In the genomic region with DNA sequence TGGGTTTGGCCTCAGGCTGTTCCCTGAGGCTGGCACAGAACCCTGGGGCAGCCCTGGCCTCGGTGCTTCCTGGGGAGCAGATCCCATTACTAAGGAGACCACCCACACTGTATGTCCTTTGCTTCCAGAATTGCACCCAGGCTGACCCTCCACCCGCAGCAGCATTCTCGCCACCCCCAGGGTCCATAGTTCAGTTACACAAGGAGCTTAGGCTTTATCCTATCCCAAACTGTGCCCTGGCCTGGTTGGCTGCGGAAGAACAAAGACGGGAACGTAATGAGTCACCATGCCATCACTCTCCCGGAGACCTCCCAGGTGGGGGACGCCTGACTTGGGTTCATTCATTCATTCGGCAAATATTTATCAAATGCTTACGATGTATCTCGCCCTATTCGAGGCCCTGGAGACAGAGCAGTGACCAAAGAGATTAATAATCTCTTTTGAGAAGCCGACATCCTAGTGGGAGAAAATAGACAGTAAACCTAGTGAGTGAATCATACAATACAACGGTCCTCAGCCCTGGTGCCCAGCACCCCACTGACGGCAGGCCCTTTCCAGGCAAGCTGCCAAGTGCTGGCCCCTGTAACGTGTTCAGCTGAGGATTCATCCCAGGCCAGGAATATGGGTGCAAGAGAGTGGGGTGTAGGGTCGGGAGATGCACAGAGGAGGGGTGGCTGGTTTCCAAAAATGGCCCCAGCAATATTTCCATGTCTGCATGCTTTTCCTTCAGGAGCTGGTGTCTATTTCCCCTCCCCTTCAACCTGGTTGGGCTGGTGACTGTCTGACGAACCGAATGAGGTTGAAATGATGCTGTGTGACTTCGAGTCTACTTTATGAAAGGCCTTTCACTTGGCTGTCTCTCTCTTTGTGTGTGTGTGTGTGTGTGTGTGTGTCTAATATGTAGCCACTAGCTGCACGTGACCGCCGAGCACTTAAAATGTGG, we compare ENCODE assay signal across 14 cellular contexts.
DNase-seq lines count a peak whose midpoint lies in the region; ATAC-seq, FAIRE-seq and TF ChIP-seq lines count a peak whose summit lies in the region.
"Had no signal": no experiment of that assay in that cellular context is flagged by ENCODE, and none has a peak within 500 bp of the region (broad histone marks: within the 10 kb centered on the region; RNA-seq: fewer than 3 reads in every experiment).

No MANE protein-coding gene starts in this region.

- H3K27ac Mint-ChIP-seq in MCF 10A (ENCODE audit: low read depth, unreplicated experiment), result no peak overlapping the region
- H3K27ac Mint-ChIP-seq in natural killer cell, result no peak overlapping the region

- no peaks in the 10 kb centered on the region for H3K9me3 ChIP-seq in breast epithelium
- no peaks in the 10 kb centered on the region for H3K9me3 ChIP-seq in SK-N-SH
- no peaks in the 10 kb centered on the region for H3K9me3 ChIP-seq in MM.1S (replicated peaks; ENCODE audit: insufficient read depth, low read length)
- H3K9me3 ChIP-seq: stomach had no signal

- TF ChIP-seq POLR2A in breast epithelium (IDR thresholded peaks at IDR 0.05), result no peak

- H2AFZ ChIP-seq in SK-N-SH (ENCODE audit: low read depth), result peak overlapping the region; percentile 44; the same call in 1 of the 2 replicates
- no peak overlapping the region for H2AFZ ChIP-seq in MM.1S (ENCODE audit: low read length)

- H3K9me2 ChIP-seq in SK-N-SH (no peaks in the 10 kb centered on the region), MM.1S (replicated peaks; ENCODE audit: insufficient read depth, low read length) (no peaks in the 10 kb centered on the region)

- H3K4me3 ChIP-seq in breast epithelium, result no peak overlapping the region
- H3K4me3 ChIP-seq in SK-N-SH (ENCODE audit: low read depth in 2 of 2, low read length in 1 of 2), result no peak overlapping the region
- no peak overlapping the region for H3K4me3 ChIP-seq in MM.1S (ENCODE audit: low read length)
- H3K4me3 ChIP-seq: lung, stomach had no signal

- H3K4me3 Mint-ChIP-seq in MCF 10A (ENCODE audit: unreplicated experiment) (no peak overlapping the region), natural killer cell (no peak overlapping the region)

- no peaks in the 10 kb centered on the region for H3K36me3 Mint-ChIP-seq in MCF 10A (ENCODE audit: insufficient read depth, unreplicated experiment)
- no peaks in the 10 kb centered on the region for H3K36me3 Mint-ChIP-seq in natural killer cell

- H3K27me3 ChIP-seq in breast epithelium (peaks cover 0 to 21% of the 10 kb centered on the region in 2 donors), SK-N-SH (ENCODE audit: insufficient read depth) (no peaks in the 10 kb centered on the region), foreskin keratinocyte (peaks cover 23% of the 10 kb centered on the region), MM.1S (replicated peaks; ENCODE audit: insufficient read depth, low read length) (0 out of 2 replicates have a peak, but pooled peaks cover 6% of the 10 kb centered on the region)

- H3K4me2 ChIP-seq in SK-N-SH, result peak overlapping the region; percentile 53
- H3K4me2 ChIP-seq in MM.1S (ENCODE audit: low read depth, low read length), result no peak overlapping the region

- H3K4me1 Mint-ChIP-seq in MCF 10A (ENCODE audit: insufficient read depth, unreplicated experiment) (peaks cover 7% of the 10 kb centered on the region), natural killer cell (peaks cover 14 to 18% of the 10 kb centered on the region in 2 donors)

- POLR2A ChIA-PET in MCF 10A (lab: Yijun Ruan, JAX) (no interaction called here), SK-N-SH (lab: Yijun Ruan, JAX) (no interaction called here)

- no peaks in the 10 kb centered on the region for H3K4me1 ChIP-seq in breast epithelium
- H3K4me1 ChIP-seq in SK-N-SH (ENCODE audit: control insufficient read depth in 1 of 2, insufficient read depth in 2 of 2, low read depth in 1 of 2, low read length in 1 of 2), result peaks cover 2 to 12% of the 10 kb centered on the region in 2 experiments; a peak in 2 of 4 replicates
- H3K4me1 ChIP-seq in foreskin keratinocyte, result no peaks in the 10 kb centered on the region
- H3K4me1 ChIP-seq in MM.1S (ENCODE audit: low read length), result peaks cover 17% of the 10 kb centered on the region
- H3K4me1 ChIP-seq: stomach had no signal

- WGBS in SK-N-SH (ENCODE audit: low lambda C conversion rate), result 26% methylated on average over 23 of the region's 23 CpGs

- intact Hi-C loops in MCF 10A (cut with micrococcal nuclease), result no loop called here
- intact Hi-C loops in breast epithelium (cut with DNase I; ENCODE audit: low total_unique reads), result no loop called here
- intact Hi-C loops in natural killer cell (cut with micrococcal nuclease), result no loop called here

- peak overlapping the region; percentile 21; the same call in 1 of the 2 replicates for H3K9ac ChIP-seq in SK-N-SH
- H3K9ac ChIP-seq in MM.1S (ENCODE audit: low read length), result no peak overlapping the region

- peaks cover 32% of the 10 kb centered on the region for H3K27me3 Mint-ChIP-seq in MCF 10A (ENCODE audit: insufficient read depth, unreplicated experiment)
- H3K27me3 Mint-ChIP-seq in natural killer cell (ENCODE audit: low read depth in 2 of 2), result peaks cover 0 to 4% of the 10 kb centered on the region in 2 donors

- H3K79me2 ChIP-seq in SK-N-SH (ENCODE audit: insufficient read depth) (no peaks in the 10 kb centered on the region), MM.1S (ENCODE audit: low read length) (no peaks in the 10 kb centered on the region)

- no TSS peak for BruUV-seq in MCF 10A (replicated peaks; lab: Mats Ljungman, UMichigan)

- FAIRE-seq in urothelium cell line (lab: Jason Lieb, UNC), result peak; percentile 99
- FAIRE-seq: endometrium, GM12892 had no signal

- no peak overlapping the region for H3K27ac ChIP-seq in breast epithelium
- peak overlapping the region in 1 of 2 experiments; percentile 64; a peak in 2 of 4 replicates for H3K27ac ChIP-seq in SK-N-SH (ENCODE audit: low read depth in 2 of 2, low read length in 1 of 2)
- H3K27ac ChIP-seq in foreskin keratinocyte, result no peak overlapping the region
- H3K27ac ChIP-seq in MM.1S (ENCODE audit: low read length), result no peak overlapping the region
- H3K27ac ChIP-seq: stomach had no signal

- TF ChIP-seq RAD21 in SK-N-SH (IDR thresholded peaks at IDR 0.05; ENCODE audit: low read length), result no peak

- TF ChIP-seq CTCF in MCF 10A (IDR thresholded peaks at IDR 0.05; ENCODE audit: unreplicated experiment) (no peak), breast epithelium (IDR thresholded peaks at IDR 0.05) (no peak), SK-N-SH (IDR thresholded peaks at IDR 0.05) (no peak), foreskin keratinocyte (conservative IDR thresholded peaks at IDR 0.05) (no peak), MM.1S (IDR thresholded peaks at IDR 0.05; ENCODE audit: low read length) (no peak), natural killer cell (IDR thresholded peaks at IDR 0.05) (no peak)

- ATAC-seq in foreskin keratinocyte, result peak; percentile 74
- no peak for ATAC-seq in natural killer cell

- DNase-seq in MCF 10A (ENCODE audit: unreplicated experiment) (peak; percentile 84), breast epithelium (ENCODE audit: low spot score in 2 of 2) (no peak), SK-N-SH (peak; percentile 59), foreskin keratinocyte (peak; percentile 61 to 82), urothelium cell line (ENCODE audit: low spot score) (peak; percentile 97), MM.1S (no peak), natural killer cell (no peak)
- DNase-seq in stimulated activated CD4-positive, alpha-beta T cell treated with anti-CD3 and anti-CD28 coated beads, Interleukin-4, amount 100 ng/mL, for 4 hours, result no peak
- DNase-seq: AML-193, NCI-H446, stomach had no signal

- TF ChIP-seq EP300 in SK-N-SH (IDR thresholded peaks at IDR 0.05; ENCODE audit: borderline replicate concordance in 1 of 2, low read depth in 1 of 2, low read length in 1 of 2), result peak in 1 of 2 experiments; percentile 84; a peak in 2 of 4 replicates

- no peaks in the 10 kb centered on the region for H3K36me3 ChIP-seq in breast epithelium
- no peaks in the 10 kb centered on the region for H3K36me3 ChIP-seq in SK-N-SH (replicated peaks in 1 of 2; ENCODE audit: control insufficient read depth in 1 of 2, insufficient read depth in 2 of 2, low read length in 1 of 2)
- H3K36me3 ChIP-seq in MM.1S (replicated peaks; ENCODE audit: insufficient read depth, low read length), result no peaks in the 10 kb centered on the region
- H3K36me3 ChIP-seq: stomach had no signal

- no peaks in the 10 kb centered on the region for H4K20me1 ChIP-seq in SK-N-SH (ENCODE audit: insufficient read depth)
- H4K20me1 ChIP-seq in MM.1S (ENCODE audit: insufficient read depth, low read length), result no peaks in the 10 kb centered on the region

- H3F3A ChIP-seq in SK-N-SH (replicated peaks; ENCODE audit: insufficient read depth), result peaks cover 17% of the 10 kb centered on the region
- H3F3A ChIP-seq in MM.1S (ENCODE audit: insufficient read depth, low read length), result peaks cover 12% of the 10 kb centered on the region; the same call in 1 of the 2 replicates

- CTCF ChIA-PET in MCF 10A (lab: Yijun Ruan, JAX), result interaction anchor here (0.6 to 4.4 kb wide), 6 partner anchors 10 to 199 kb away, joined by 3 to 16 read pairs (median 3); no protein-coding TSS in a partner anchor
- CTCF ChIA-PET in SK-N-SH (lab: Yijun Ruan, JAX), result interaction anchor here (0.6 to 3.6 kb wide), 6 partner anchors 19 to 134 kb away, joined by 3 to 15 read pairs (median 6); a partner anchor contains a TSS

- H3K9me3 Mint-ChIP-seq in MCF 10A (ENCODE audit: unreplicated experiment) (no peaks in the 10 kb centered on the region), natural killer cell (no peaks in the 10 kb centered on the region)

TF ChIP-seq in SK-N-SH, 30 proteins besides CTCF, POLR2A, EP300 and RAD21 (continues in another document):
- TF ChIP-seq NFIC (IDR thresholded peaks at IDR 0.05; ENCODE audit: borderline replicate concordance), result peak; percentile 97

Comparison
In these comparisons a context has a peak if more than half of its experiments do, and no peak if none do; other contexts are left out.
1. DNase-seq: peak in MCF 10A (single experiment), SK-N-SH (single experiment), foreskin keratinocyte (2 of 2) and urothelium cell line (single experiment); none in breast epithelium (0 of 2), MM.1S (single experiment), natural killer cell (single experiment) and stimulated activated CD4-positive, alpha-beta T cell treated with anti-CD3 and anti-CD28 coated beads, Interleukin-4, amount 100 ng/mL, for 4 hours (0 of 2).